ENCODE assay signal across 20 cellular contexts in the genomic region with DNA sequence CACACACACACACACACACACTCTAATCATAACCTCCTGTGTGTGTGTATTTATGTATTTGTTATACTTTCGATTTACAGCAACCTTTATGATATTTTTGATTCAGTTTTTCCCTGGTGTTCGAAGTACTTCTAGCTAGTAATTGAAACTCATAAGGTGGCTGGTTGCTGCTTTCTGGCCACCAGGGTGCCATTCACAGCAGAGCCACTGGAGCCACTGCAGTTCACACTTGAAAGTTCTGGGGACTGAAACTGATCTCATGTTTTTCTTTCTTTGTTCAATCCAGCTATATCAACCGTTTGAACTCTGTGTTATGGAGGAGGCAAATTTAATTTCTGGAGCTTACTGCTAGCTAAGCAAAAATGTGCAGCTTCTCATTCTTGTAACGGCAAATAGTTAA.
DNase-seq lines count a peak whose midpoint lies in the region; ATAC-seq and TF ChIP-seq lines count a peak whose summit lies in the region.
"Had no signal": no experiment of that assay in that cellular context is flagged by ENCODE, and none has a peak within 500 bp of the region (broad histone marks: within the 10 kb centered on the region; RNA-seq: fewer than 3 reads in every experiment).

No MANE protein-coding gene starts in this region.

- POLR2A ChIA-PET in WTC11 (lab: Charles Lee): no interaction called here

- H3K9me3 Mint-ChIP-seq in WTC11: no peaks in the 10 kb centered on the region
- H3K9me3 Mint-ChIP-seq: brain; stimulated activated naive B cell treated with anti-CD40 and anti-IgM and Interleukin-4, amounts not matched to agents 10 μg/mL and 1 μg/mL and 100 μg/mL, for 72 hours had no signal

- no peaks in the 10 kb centered on the region for H3K36me3 Mint-ChIP-seq in WTC11
- H3K36me3 Mint-ChIP-seq: brain; IgD-negative memory B cell; stimulated activated naive B cell treated with anti-CD40 and anti-IgM and Interleukin-4, amounts not matched to agents 10 μg/mL and 1 μg/mL and 100 μg/mL, for 72 hours had no signal

- H3K27ac ChIP-seq in C4-2B: no peak overlapping the region
- H3K27ac ChIP-seq: BLaER1, skin epidermis had no signal

- TF ChIP-seq CTCF in C4-2B (conservative IDR thresholded peaks at IDR 0.05) (peak; percentile 38), WTC11 (IDR thresholded peaks at IDR 0.05) (no peak)

- DNase-seq in HT1080 (ENCODE audit: low read depth) (peak; percentile 10), WTC11 (ENCODE audit: low spot score) (no peak), left kidney (ENCODE audit: low read depth, low spot score) (peak; percentile 58), hepatic stellate cell (ENCODE audit: low spot score) (no peak), NCI-H2196 treated with DMSO at 0.1 percent for 48 hours (lab: John Stamatoyannopoulos, UW; ENCODE audit: unreplicated experiment) (no peak)
- DNase-seq: activated CD4-positive, CD25-positive, alpha-beta regulatory T cell treated with anti-CD3 and anti-CD28 coated beads, Interleukin-2, amount 50 U/mL, for 72 hours; activated naive CD4-positive, alpha-beta T cell treated with anti-CD3 and anti-CD28 coated beads, Interleukin-2, amount 50 U/mL, for 16 hours; DMS79 treated with DMSO at 0.1 percent for 48 hours; effector memory CD8-positive, alpha-beta T cell; GOT3; NCI-H1417; NCI-H446 treated with DMSO at 0.1 percent for 48 hours; stimulated activated naive B cell treated with anti-CD40 and anti-IgM and Interleukin-4, amounts not matched to agents 10 μg/mL and 1 μg/mL and 100 μg/mL, for 72 hours had no signal

- no peaks in the 10 kb centered on the region for H3K4me1 Mint-ChIP-seq in WTC11
- H3K4me1 Mint-ChIP-seq: IgD-negative memory B cell; stimulated activated naive B cell treated with anti-CD40 and anti-IgM and Interleukin-4, amounts not matched to agents 10 μg/mL and 1 μg/mL and 100 μg/mL, for 72 hours had no signal

- H3K27ac Mint-ChIP-seq in WTC11: no peak overlapping the region
- H3K27ac Mint-ChIP-seq: effector memory CD8-positive, alpha-beta T cell; IgD-negative memory B cell; stimulated activated naive B cell treated with anti-CD40 and anti-IgM and Interleukin-4, amounts not matched to agents 10 μg/mL and 1 μg/mL and 100 μg/mL, for 72 hours had no signal

- H3K27me3 Mint-ChIP-seq in WTC11 (ENCODE audit: low read depth): no peaks in the 10 kb centered on the region
- H3K27me3 Mint-ChIP-seq: brain; effector memory CD8-positive, alpha-beta T cell; IgD-negative memory B cell; stimulated activated naive B cell treated with anti-CD40 and anti-IgM and Interleukin-4, amounts not matched to agents 10 μg/mL and 1 μg/mL and 100 μg/mL, for 72 hours had no signal

- ATAC-seq in WTC11 (peak; percentile 69), HG02610 (IDR thresholded peaks at IDR 0.05; ENCODE audit: unreplicated experiment) (no peak), GM19467 (IDR thresholded peaks at IDR 0.05; ENCODE audit: unreplicated experiment) (no peak)
- ATAC-seq: effector memory CD8-positive, alpha-beta T cell; stimulated activated naive B cell treated with anti-CD40 and anti-IgM and Interleukin-4, amounts not matched to agents 10 μg/mL and 1 μg/mL and 100 μg/mL, for 72 hours had no signal

- CTCF ChIA-PET in WTC11 (lab: Charles Lee): interaction anchor here (0.6 to 2.1 kb wide), 7 partner anchors 9 to 122 kb away, joined by 3 to 7 read pairs (median 4); no protein-coding TSS in a partner anchor

- no peak overlapping the region for H3K4me3 Mint-ChIP-seq in WTC11
- H3K4me3 Mint-ChIP-seq: brain; effector memory CD8-positive, alpha-beta T cell; stimulated activated naive B cell treated with anti-CD40 and anti-IgM and Interleukin-4, amounts not matched to agents 10 μg/mL and 1 μg/mL and 100 μg/mL, for 72 hours had no signal

TF ChIP-seq in WTC11, 78 proteins besides CTCF, POLR2A, EP300 and RAD21 (continues in another document):
- TF ChIP-seq, protein P1, sequence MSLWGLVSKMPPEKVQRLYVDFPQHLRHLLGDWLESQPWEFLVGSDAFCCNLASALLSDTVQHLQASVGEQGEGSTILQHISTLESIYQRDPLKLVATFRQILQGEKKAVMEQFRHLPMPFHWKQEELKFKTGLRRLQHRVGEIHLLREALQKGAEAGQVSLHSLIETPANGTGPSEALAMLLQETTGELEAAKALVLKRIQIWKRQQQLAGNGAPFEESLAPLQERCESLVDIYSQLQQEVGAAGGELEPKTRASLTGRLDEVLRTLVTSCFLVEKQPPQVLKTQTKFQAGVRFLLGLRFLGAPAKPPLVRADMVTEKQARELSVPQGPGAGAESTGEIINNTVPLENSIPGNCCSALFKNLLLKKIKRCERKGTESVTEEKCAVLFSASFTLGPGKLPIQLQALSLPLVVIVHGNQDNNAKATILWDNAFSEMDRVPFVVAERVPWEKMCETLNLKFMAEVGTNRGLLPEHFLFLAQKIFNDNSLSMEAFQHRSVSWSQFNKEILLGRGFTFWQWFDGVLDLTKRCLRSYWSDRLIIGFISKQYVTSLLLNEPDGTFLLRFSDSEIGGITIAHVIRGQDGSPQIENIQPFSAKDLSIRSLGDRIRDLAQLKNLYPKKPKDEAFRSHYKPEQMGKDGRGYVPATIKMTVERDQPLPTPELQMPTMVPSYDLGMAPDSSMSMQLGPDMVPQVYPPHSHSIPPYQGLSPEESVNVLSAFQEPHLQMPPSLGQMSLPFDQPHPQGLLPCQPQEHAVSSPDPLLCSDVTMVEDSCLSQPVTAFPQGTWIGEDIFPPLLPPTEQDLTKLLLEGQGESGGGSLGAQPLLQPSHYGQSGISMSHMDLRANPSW (CRISPR knock-in tag; conservative IDR thresholded peaks at IDR 0.05; ENCODE audit: low read depth): no peak
- TF ChIP-seq RELA (CRISPR knock-in tag; IDR thresholded peaks at IDR 0.05; ENCODE audit: borderline replicate concordance) (no peak), NR1H2 (CRISPR knock-in tag; IDR thresholded peaks at IDR 0.05) (no peak), RORB (CRISPR knock-in tag; IDR thresholded peaks at IDR 0.05) (no peak), TP53 (CRISPR knock-in tag; IDR thresholded peaks at IDR 0.05) (no peak), ZNF263 (CRISPR knock-in tag; IDR thresholded peaks at IDR 0.05; ENCODE audit: low read depth) (no peak), CBFB (CRISPR knock-in tag; IDR thresholded peaks at IDR 0.05; ENCODE audit: low read depth) (no peak)
- TF ChIP-seq, protein P2, sequence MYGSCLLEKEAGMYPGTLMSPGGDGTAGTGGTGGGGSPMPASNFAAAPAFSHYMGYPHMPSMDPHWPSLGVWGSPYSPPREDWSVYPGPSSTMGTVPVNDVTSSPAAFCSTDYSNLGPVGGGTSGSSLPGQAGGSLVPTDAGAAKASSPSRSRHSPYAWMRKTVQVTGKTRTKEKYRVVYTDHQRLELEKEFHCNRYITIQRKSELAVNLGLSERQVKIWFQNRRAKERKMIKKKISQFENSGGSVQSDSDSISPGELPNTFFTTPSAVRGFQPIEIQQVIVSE (CRISPR knock-in tag; IDR thresholded peaks at IDR 0.05; ENCODE audit: borderline replicate concordance): no peak
- TF ChIP-seq, protein P3, sequence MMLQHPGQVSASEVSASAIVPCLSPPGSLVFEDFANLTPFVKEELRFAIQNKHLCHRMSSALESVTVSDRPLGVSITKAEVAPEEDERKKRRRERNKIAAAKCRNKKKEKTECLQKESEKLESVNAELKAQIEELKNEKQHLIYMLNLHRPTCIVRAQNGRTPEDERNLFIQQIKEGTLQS (CRISPR knock-in tag; conservative IDR thresholded peaks at IDR 0.05): no peak
- TF ChIP-seq, protein P4, sequence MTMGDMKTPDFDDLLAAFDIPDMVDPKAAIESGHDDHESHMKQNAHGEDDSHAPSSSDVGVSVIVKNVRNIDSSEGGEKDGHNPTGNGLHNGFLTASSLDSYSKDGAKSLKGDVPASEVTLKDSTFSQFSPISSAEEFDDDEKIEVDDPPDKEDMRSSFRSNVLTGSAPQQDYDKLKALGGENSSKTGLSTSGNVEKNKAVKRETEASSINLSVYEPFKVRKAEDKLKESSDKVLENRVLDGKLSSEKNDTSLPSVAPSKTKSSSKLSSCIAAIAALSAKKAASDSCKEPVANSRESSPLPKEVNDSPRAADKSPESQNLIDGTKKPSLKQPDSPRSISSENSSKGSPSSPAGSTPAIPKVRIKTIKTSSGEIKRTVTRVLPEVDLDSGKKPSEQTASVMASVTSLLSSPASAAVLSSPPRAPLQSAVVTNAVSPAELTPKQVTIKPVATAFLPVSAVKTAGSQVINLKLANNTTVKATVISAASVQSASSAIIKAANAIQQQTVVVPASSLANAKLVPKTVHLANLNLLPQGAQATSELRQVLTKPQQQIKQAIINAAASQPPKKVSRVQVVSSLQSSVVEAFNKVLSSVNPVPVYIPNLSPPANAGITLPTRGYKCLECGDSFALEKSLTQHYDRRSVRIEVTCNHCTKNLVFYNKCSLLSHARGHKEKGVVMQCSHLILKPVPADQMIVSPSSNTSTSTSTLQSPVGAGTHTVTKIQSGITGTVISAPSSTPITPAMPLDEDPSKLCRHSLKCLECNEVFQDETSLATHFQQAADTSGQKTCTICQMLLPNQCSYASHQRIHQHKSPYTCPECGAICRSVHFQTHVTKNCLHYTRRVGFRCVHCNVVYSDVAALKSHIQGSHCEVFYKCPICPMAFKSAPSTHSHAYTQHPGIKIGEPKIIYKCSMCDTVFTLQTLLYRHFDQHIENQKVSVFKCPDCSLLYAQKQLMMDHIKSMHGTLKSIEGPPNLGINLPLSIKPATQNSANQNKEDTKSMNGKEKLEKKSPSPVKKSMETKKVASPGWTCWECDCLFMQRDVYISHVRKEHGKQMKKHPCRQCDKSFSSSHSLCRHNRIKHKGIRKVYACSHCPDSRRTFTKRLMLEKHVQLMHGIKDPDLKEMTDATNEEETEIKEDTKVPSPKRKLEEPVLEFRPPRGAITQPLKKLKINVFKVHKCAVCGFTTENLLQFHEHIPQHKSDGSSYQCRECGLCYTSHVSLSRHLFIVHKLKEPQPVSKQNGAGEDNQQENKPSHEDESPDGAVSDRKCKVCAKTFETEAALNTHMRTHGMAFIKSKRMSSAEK (CRISPR knock-in tag; IDR thresholded peaks at IDR 0.05; ENCODE audit: borderline replicate concordance): no peak
- TF ChIP-seq, protein P5, sequence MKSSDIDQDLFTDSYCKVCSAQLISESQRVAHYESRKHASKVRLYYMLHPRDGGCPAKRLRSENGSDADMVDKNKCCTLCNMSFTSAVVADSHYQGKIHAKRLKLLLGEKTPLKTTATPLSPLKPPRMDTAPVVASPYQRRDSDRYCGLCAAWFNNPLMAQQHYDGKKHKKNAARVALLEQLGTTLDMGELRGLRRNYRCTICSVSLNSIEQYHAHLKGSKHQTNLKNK (CRISPR knock-in tag; IDR thresholded peaks at IDR 0.05): no peak

Comparison
In these comparisons a context has a peak if more than half of its experiments do, and no peak if none do; other contexts are left out.
1. DNase-seq: peak in HT1080 (single experiment) and left kidney (single experiment); none in WTC11 (single experiment), hepatic stellate cell (single experiment) and NCI-H2196 treated with DMSO at 0.1 percent for 48 hours (single experiment).